Comparison of ENCODE assay signal across 25 cellular contexts in the genomic region with DNA sequence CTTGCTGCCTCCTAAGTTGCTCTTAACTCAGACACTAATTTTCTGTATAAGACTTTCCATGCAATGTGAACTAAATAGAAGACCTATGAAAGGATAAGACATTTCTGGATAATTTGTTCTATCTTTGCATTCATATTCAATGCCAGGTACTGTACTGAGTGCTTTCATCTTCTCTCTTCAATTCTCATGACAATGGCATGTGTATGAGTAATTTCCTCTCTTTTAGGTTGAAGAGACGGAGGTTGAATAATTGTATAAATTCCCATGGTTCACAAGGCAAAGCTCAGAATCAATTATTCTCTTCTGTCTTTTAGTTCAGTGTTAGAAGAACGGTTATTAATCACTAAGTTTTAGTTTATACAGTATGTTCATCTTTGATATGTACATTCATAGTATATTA. TPM values are rescaled to one million over a fixed set of nuclear protein-coding genes. Genes with fewer than 3 reads are reported as not detected.
DNase-seq lines count a peak whose midpoint lies in the region; ATAC-seq, FAIRE-seq and TF ChIP-seq lines count a peak whose summit lies in the region.
"Had no signal": no experiment of that assay in that cellular context is flagged by ENCODE, and none has a peak within 500 bp of the region (broad histone marks: within the 10 kb centered on the region; RNA-seq: fewer than 3 reads in every experiment).

No MANE protein-coding gene starts in this region.

- DNase-seq in NCI-H226 (peak; percentile 56), bronchial epithelial cell (ENCODE audit: low read depth) (peak; percentile 75), lung microvascular endothelial cell (ENCODE audit: low read depth in 2 of 2) (peak; percentile 36 to 66), COR-L47 (lab: John Stamatoyannopoulos, UW) (no peak), NCI-H187 treated with DMSO at 0.1 percent for 48 hours (lab: John Stamatoyannopoulos, UW) (no peak)
- DNase-seq: activated B cell treated with CpG ODN at 0.5 μM for 24 hours; activated T-cell treated with anti-CD3 and anti-CD28 coated beads, Interleukin-2, amount 50 U/mL, for 48 hours; body of pancreas; CD4-positive, CD25-positive, alpha-beta regulatory T cell; DMS79; kidney; NCI-H2029 treated with DMSO at 0.1 percent for 48 hours; NCI-H524; testis had no signal

- H3K4me1 ChIP-seq in ACC112 (ENCODE audit: control insufficient read depth, insufficient read depth, low read length, unreplicated experiment), result peaks cover 59% of the 10 kb centered on the region
- H3K4me1 ChIP-seq: body of pancreas, prostate gland, testis had no signal

- no peaks in the 10 kb centered on the region for H3K36me3 ChIP-seq in ACC112 (ENCODE audit: insufficient read depth, low read length)
- no peaks in the 10 kb centered on the region for H3K36me3 ChIP-seq in bronchial epithelial cell (ENCODE audit: control insufficient read depth, insufficient read depth, low read length)
- H3K36me3 ChIP-seq: prostate gland had no signal

- peak overlapping the region; percentile 88 for H3K27ac ChIP-seq in ACC112 (ENCODE audit: low read depth, low read length)
- H3K27ac ChIP-seq: body of pancreas, prostate gland, testis had no signal

- H3K27me3 ChIP-seq in ACC112 (ENCODE audit: insufficient read depth, low read length), result no peaks in the 10 kb centered on the region
- H3K27me3 ChIP-seq in bronchial epithelial cell (ENCODE audit: control insufficient read depth, insufficient read depth, low read length), result no peaks in the 10 kb centered on the region
- H3K27me3 ChIP-seq: body of pancreas, testis had no signal

- no peak for ATAC-seq in HG03025 (IDR thresholded peaks at IDR 0.05; ENCODE audit: low FRiP score, unreplicated experiment)
- ATAC-seq in HG02938 (IDR thresholded peaks at IDR 0.05; ENCODE audit: unreplicated experiment), result no peak
- ATAC-seq: activated naive CD4-positive, alpha-beta T cell treated with anti-CD3 and anti-CD28 coated beads, Interleukin-2, amount 50 U/mL, for 72 hours; body of pancreas; K562; natural killer cell treated with Interleukin-12 subunit alpha and Interleukin-12 subunit beta and Interleukin-15 and Interleukin-18, amount 100 ng/mL, for 72 hours; stimulated activated effector memory CD8-positive, alpha-beta T cell treated with anti-CD3 and anti-CD28 coated beads, Interleukin-12 subunit alpha, Interleukin-12 subunit beta, amount 100 ng/mL, for 72 hours had no signal

- H3K4me3 ChIP-seq in ACC112 (ENCODE audit: low read depth, low read length), result peak overlapping the region; percentile 12; the same call in 1 of the 2 replicates
- H3K4me3 ChIP-seq in bronchial epithelial cell (ENCODE audit: low read depth, low read length), result no peak overlapping the region
- H3K4me3 ChIP-seq: body of pancreas, K562, prostate gland, testis had no signal

- no peaks in the 10 kb centered on the region for H3K79me2 ChIP-seq in ACC112 (ENCODE audit: control insufficient read depth, insufficient read depth, low read length, unreplicated experiment)

- no peak overlapping the region for H2AFZ ChIP-seq in ACC112 (ENCODE audit: low read length, unreplicated experiment)

- no peak for FAIRE-seq in bronchial epithelial cell (lab: Jason Lieb, UNC)
- FAIRE-seq: GM18507, K562, kidney had no signal

- TF ChIP-seq CTCF in bronchial epithelial cell (IDR thresholded peaks at IDR 0.05; ENCODE audit: insufficient read depth, low read length, severe bottlenecking), result no peak

RNA-seq across cellular contexts. Expression of a gene that starts 29.3 kb away (rescaled TPM):
- 0.26 TPM in 1 of 2 replicates, not detected in the other for total RNA-seq in bronchial epithelial cell
- not detected in 2 replicates for total RNA-seq in lung microvascular endothelial cell
- total RNA-seq: A673; activated B cell treated with CpG ODN at 0.5 μM for 24 hours; activated naive CD4-positive, alpha-beta T cell treated with anti-CD3 and anti-CD28 coated beads, Interleukin-2, amount 50 U/mL, for 72 hours; body of pancreas; CD4-positive, CD25-positive, alpha-beta regulatory T cell; mesenteric fat pad; natural killer cell treated with Interleukin-12 subunit alpha and Interleukin-12 subunit beta and Interleukin-15 and Interleukin-18, amount 100 ng/mL, for 72 hours had no signal

RNA-seq across cellular contexts. Expression of a gene that starts 39.8 kb away (rescaled TPM):
- 0.51 and 1.3 TPM in 2 replicates for total RNA-seq in bronchial epithelial cell
- total RNA-seq in lung microvascular endothelial cell, result 0.22 TPM in 1 of 2 replicates, not detected in the other
- total RNA-seq: A673; activated B cell treated with CpG ODN at 0.5 μM for 24 hours; activated naive CD4-positive, alpha-beta T cell treated with anti-CD3 and anti-CD28 coated beads, Interleukin-2, amount 50 U/mL, for 72 hours; body of pancreas; CD4-positive, CD25-positive, alpha-beta regulatory T cell; mesenteric fat pad; natural killer cell treated with Interleukin-12 subunit alpha and Interleukin-12 subunit beta and Interleukin-15 and Interleukin-18, amount 100 ng/mL, for 72 hours; prostate gland; testis had no signal

Comparison
In these comparisons a context has a peak if more than half of its experiments do, and no peak if none do; other contexts are left out.
1. DNase-seq: peak in NCI-H226 (single experiment), bronchial epithelial cell (single experiment) and lung microvascular endothelial cell (2 of 2); none in COR-L47 (single experiment) and NCI-H187 treated with DMSO at 0.1 percent for 48 hours (single experiment).